Comparison of ENCODE assay signal across 13 cellular contexts in genomic region chr10:84354623-84355022, GRCh38.
"Had no signal": no experiment of that assay in that cellular context is flagged by ENCODE, and none has a peak within 500 bp of the region (broad histone marks: within the 10 kb centered on the region; RNA-seq: fewer than 3 reads in every experiment).

No MANE protein-coding gene starts in this region.

- ATAC-seq: esophagus mucosa; left colon; pancreas; stimulated activated naive B cell treated with anti-CD40 and anti-IgM and Interleukin-4, amounts not matched to agents 10 μg/mL and 1 μg/mL and 100 μg/mL, for 72 hours had no signal

- H3K27me3 Mint-ChIP-seq: activated CD4-positive, alpha-beta memory T cell treated with anti-CD3 and anti-CD28 coated beads for 36 hours; stimulated activated naive B cell treated with anti-CD40 and anti-IgM and Interleukin-4, amounts not matched to agents 10 μg/mL and 1 μg/mL and 100 μg/mL, for 72 hours had no signal

- H3K27ac ChIP-seq: cardiac muscle cell, pancreas had no signal

- H3K36me3 ChIP-seq: cardiac muscle cell, pancreas had no signal

- H3K27ac Mint-ChIP-seq: activated CD4-positive, alpha-beta memory T cell treated with anti-CD3 and anti-CD28 coated beads for 36 hours; stimulated activated naive B cell treated with anti-CD40 and anti-IgM and Interleukin-4, amounts not matched to agents 10 μg/mL and 1 μg/mL and 100 μg/mL, for 72 hours had no signal

- H3K4me3 Mint-ChIP-seq: activated CD4-positive, alpha-beta memory T cell treated with anti-CD3 and anti-CD28 coated beads for 36 hours; stimulated activated naive B cell treated with anti-CD40 and anti-IgM and Interleukin-4, amounts not matched to agents 10 μg/mL and 1 μg/mL and 100 μg/mL, for 72 hours had no signal

- H3K9me3 Mint-ChIP-seq: activated CD4-positive, alpha-beta memory T cell treated with anti-CD3 and anti-CD28 coated beads for 36 hours; stimulated activated naive B cell treated with anti-CD40 and anti-IgM and Interleukin-4, amounts not matched to agents 10 μg/mL and 1 μg/mL and 100 μg/mL, for 72 hours had no signal

- H3K4me3 ChIP-seq: cardiac muscle cell, dorsolateral prefrontal cortex, pancreas had no signal

- H3K9me3 ChIP-seq: pancreas had no signal

- DNase-seq: activated CD4-positive, alpha-beta memory T cell treated with anti-CD3 and anti-CD28 coated beads for 36 hours; activated CD4-positive, alpha-beta T cell treated with anti-CD3 and anti-CD28 coated beads for 1 hour; activated naive CD4-positive, alpha-beta T cell treated with Interleukin-2 at 50 U/mL for 16 hours; dorsolateral prefrontal cortex; left colon; midbrain; pancreas; stimulated activated CD4-positive, alpha-beta T cell treated with anti-CD3 and anti-CD28 coated beads, Interleukin-2, amount 100 ng/mL, for 48 hours; stimulated activated naive B cell treated with anti-CD40 and anti-IgM and Interleukin-4, amounts not matched to agents 10 μg/mL and 1 μg/mL and 100 μg/mL, for 72 hours; substantia nigra; trophoblast cell had no signal

- H3K36me3 Mint-ChIP-seq: activated CD4-positive, alpha-beta memory T cell treated with anti-CD3 and anti-CD28 coated beads for 36 hours had no signal

- H3K27me3 ChIP-seq: cardiac muscle cell, dorsolateral prefrontal cortex, pancreas had no signal
